Comparison of ENCODE assay signal across 1 cellular context in the genomic region with DNA sequence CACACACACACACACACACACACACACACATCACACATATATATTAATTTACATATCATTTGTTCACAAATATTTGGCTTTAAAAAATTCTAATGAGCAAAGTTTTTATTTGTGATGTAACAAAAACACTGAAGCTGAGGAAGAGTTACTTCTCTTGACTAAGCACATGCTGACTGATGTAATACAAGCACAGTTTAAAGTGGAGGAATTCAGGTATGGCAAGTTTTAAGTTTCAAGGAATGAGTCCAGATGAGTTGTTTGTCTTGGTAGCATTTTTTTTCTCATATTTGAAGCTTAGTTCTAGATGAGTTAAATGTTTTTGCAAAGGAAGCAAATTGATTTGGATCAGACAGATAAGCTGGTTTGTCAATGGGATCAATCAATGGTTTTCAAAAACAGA.
TF ChIP-seq lines count a peak whose summit lies in the region.

No MANE protein-coding gene starts in this region.

TF ChIP-seq in GM23338, 12 proteins besides CTCF, POLR2A, EP300 and RAD21:
- no peak for TF ChIP-seq ETS1 (IDR thresholded peaks at IDR 0.05)
- no peak for TF ChIP-seq POLR2AphosphoS5 (IDR thresholded peaks at IDR 0.05; ENCODE audit: low read depth)
- no peak for TF ChIP-seq ZNF462 (CRISPR knock-in tag; IDR thresholded peaks at IDR 0.05)
